In the genomic region with DNA sequence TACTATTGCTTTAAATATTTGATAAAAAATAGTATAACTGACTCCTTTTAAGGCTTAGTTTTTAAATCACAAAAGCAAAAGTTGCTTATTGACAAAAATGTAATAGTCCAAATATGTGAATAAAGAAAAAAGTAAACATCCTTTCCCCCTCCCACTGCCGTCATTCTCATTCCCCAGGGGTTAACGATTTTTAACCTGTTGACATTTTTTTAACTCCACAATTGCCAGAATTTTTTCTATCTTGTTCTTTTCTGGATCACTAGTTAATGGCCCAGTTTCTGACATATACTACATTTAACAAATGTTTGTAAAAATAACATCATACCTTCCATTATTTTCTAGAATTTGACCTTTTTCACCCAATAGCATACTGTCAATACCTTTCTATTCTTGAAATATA, we compare ENCODE assay signal across 22 cellular contexts.
DNase-seq lines count a peak whose midpoint lies in the region; ATAC-seq, FAIRE-seq and TF ChIP-seq lines count a peak whose summit lies in the region.
"Had no signal": no experiment of that assay in that cellular context is flagged by ENCODE, and none has a peak within 500 bp of the region (broad histone marks: within the 10 kb centered on the region; RNA-seq: fewer than 3 reads in every experiment).

No MANE protein-coding gene starts in this region.

- WGBS in small intestine, 3 donors: 26 to 33% (median 28%) methylated on average over 2 of the region's 2 CpGs

- POLR2A ChIA-PET in activated CD8-positive, alpha-beta T cell treated with anti-CD3 and anti-CD28 coated beads, Interleukin-2, amount 10 ng/mL, durations not matched to agents 7 days and 5 days (lab: Charles Lee): no interaction called here

- ATAC-seq in activated CD8-positive, alpha-beta T cell treated with anti-CD3 and anti-CD28 coated beads, Interleukin-2, amount 10 ng/mL, durations not matched to agents 7 days and 5 days: no peak

- H3K36me3 ChIP-seq in ACC112 (ENCODE audit: insufficient read depth, low read length) (no peaks in the 10 kb centered on the region), small intestine (ENCODE audit: control insufficient read depth in 2 of 2, insufficient read depth in 2 of 2, low read length in 2 of 2) (no peaks in the 10 kb centered on the region), WERI-Rb-1 (no peaks in the 10 kb centered on the region)
- H3K36me3 ChIP-seq: BE2C; BLaER1 treated with 17β-estradiol and CSF1 and Interleukin-3, amounts not matched to agents 10 nM and 100 nM; HAP-1 had no signal

- H3K36me3 Mint-ChIP-seq in activated CD8-positive, alpha-beta T cell treated with anti-CD3 and anti-CD28 coated beads, Interleukin-2, amount 10 ng/mL, durations not matched to agents 7 days and 5 days (ENCODE audit: low read depth): no peaks in the 10 kb centered on the region
- H3K36me3 Mint-ChIP-seq: CD14-positive monocyte had no signal

- H3K4me3 ChIP-seq in ACC112 (ENCODE audit: low read depth, low read length) (no peak overlapping the region), small intestine (ENCODE audit: low read depth in 1 of 2, low read length in 2 of 2) (no peak overlapping the region), WERI-Rb-1 (ENCODE audit: low read depth, low read length) (no peak overlapping the region)
- H3K4me3 ChIP-seq: BLaER1 treated with 17β-estradiol and CSF1 and Interleukin-3, amounts not matched to agents 10 nM and 100 nM; HAP-1 had no signal

- H3K27me3 ChIP-seq in ACC112 (ENCODE audit: insufficient read depth, low read length): no peaks in the 10 kb centered on the region
- H3K27me3 ChIP-seq in small intestine (ENCODE audit: control insufficient read depth in 2 of 2, insufficient read depth in 2 of 2, low read length in 2 of 2): no peaks in the 10 kb centered on the region
- no peaks in the 10 kb centered on the region for H3K27me3 ChIP-seq in WERI-Rb-1 (ENCODE audit: insufficient read depth, low read depth, severe bottlenecking)
- H3K27me3 ChIP-seq: BE2C; BLaER1 treated with 17β-estradiol and CSF1 and Interleukin-3, amounts not matched to agents 10 nM and 100 nM had no signal

- H3K27me3 Mint-ChIP-seq in activated CD8-positive, alpha-beta T cell treated with anti-CD3 and anti-CD28 coated beads, Interleukin-2, amount 10 ng/mL, durations not matched to agents 7 days and 5 days (ENCODE audit: low read depth): peaks cover 8% of the 10 kb centered on the region
- H3K27me3 Mint-ChIP-seq: CD4-positive, alpha-beta T cell had no signal

- no peak for TF ChIP-seq CTCF in WERI-Rb-1 (IDR thresholded peaks at IDR 0.05; ENCODE audit: low read depth, low read length)

- H3K4me3 Mint-ChIP-seq in activated CD8-positive, alpha-beta T cell treated with anti-CD3 and anti-CD28 coated beads, Interleukin-2, amount 10 ng/mL, durations not matched to agents 7 days and 5 days: no peak overlapping the region
- H3K4me3 Mint-ChIP-seq: CD14-positive monocyte; CD4-positive, alpha-beta T cell; CD8-positive, alpha-beta memory T cell had no signal

- H3K79me2 ChIP-seq in ACC112 (ENCODE audit: control insufficient read depth, insufficient read depth, low read length, unreplicated experiment): no peaks in the 10 kb centered on the region

- H3K9me3 ChIP-seq in small intestine (ENCODE audit: control insufficient read depth, low read depth): no peaks in the 10 kb centered on the region
- no peaks in the 10 kb centered on the region for H3K9me3 ChIP-seq in WERI-Rb-1 (ENCODE audit: severe bottlenecking)
- H3K9me3 ChIP-seq: BE2C, HAP-1 had no signal

- no peaks in the 10 kb centered on the region for H3K9me3 Mint-ChIP-seq in activated CD8-positive, alpha-beta T cell treated with anti-CD3 and anti-CD28 coated beads, Interleukin-2, amount 10 ng/mL, durations not matched to agents 7 days and 5 days (ENCODE audit: insufficient read depth)
- H3K9me3 Mint-ChIP-seq: CD14-positive monocyte; CD4-positive, alpha-beta T cell; CD8-positive, alpha-beta memory T cell had no signal

- FAIRE-seq in GM18507 (lab: Jason Lieb, UNC): peak; percentile 35
- FAIRE-seq in small intestine (lab: Jason Lieb, UNC): peak; percentile 39
- FAIRE-seq: D721Med, GM12891, H54 had no signal

- H3K27ac ChIP-seq in ACC112 (ENCODE audit: low read depth, low read length): no peak overlapping the region
- H3K27ac ChIP-seq in small intestine (ENCODE audit: low read depth in 1 of 2, low read length in 1 of 2): no peak overlapping the region
- H3K27ac ChIP-seq in WERI-Rb-1: no peak overlapping the region
- H3K27ac ChIP-seq: BLaER1 treated with 17β-estradiol and CSF1 and Interleukin-3, amounts not matched to agents 10 nM and 100 nM had no signal

- H3K27ac Mint-ChIP-seq in activated CD8-positive, alpha-beta T cell treated with anti-CD3 and anti-CD28 coated beads, Interleukin-2, amount 10 ng/mL, durations not matched to agents 7 days and 5 days: no peak overlapping the region
- H3K27ac Mint-ChIP-seq: CD14-positive monocyte; CD4-positive, alpha-beta T cell had no signal

- DNase-seq in GM18507 (ENCODE audit: extremely low spot score, insufficient read length, low read depth) (no peak), NCI-H69 (lab: John Stamatoyannopoulos, UW) (peak; percentile 36), small intestine (no peak), NAMALWA (ENCODE audit: low spot score) (no peak), WERI-Rb-1 (no peak)
- DNase-seq in activated CD8-positive, alpha-beta T cell treated with anti-CD3 and anti-CD28 coated beads, Interleukin-2, amount 10 ng/mL, durations not matched to agents 7 days and 5 days: no peak
- DNase-seq: ACHN; AML-193; BE2C; CD4-positive, alpha-beta T cell; CD8-positive, alpha-beta memory T cell; DMS 273 treated with DMSO at 0.1 percent for 48 hours; DMS79; GF-D8; GOT3 had no signal

- H2AFZ ChIP-seq in ACC112 (ENCODE audit: low read length, unreplicated experiment): peak overlapping the region; percentile 43

- H3K4me1 ChIP-seq in ACC112 (ENCODE audit: control insufficient read depth, insufficient read depth, low read length, unreplicated experiment): peaks cover 5% of the 10 kb centered on the region
- H3K4me1 ChIP-seq in small intestine (ENCODE audit: control insufficient read depth in 2 of 2, insufficient read depth in 1 of 2, low read depth in 1 of 2, low read length in 1 of 2): no peaks in the 10 kb centered on the region
- H3K4me1 ChIP-seq: BE2C; BLaER1 treated with 17β-estradiol and CSF1 and Interleukin-3, amounts not matched to agents 10 nM and 100 nM; HAP-1 had no signal

- CTCF ChIA-PET in activated CD8-positive, alpha-beta T cell treated with anti-CD3 and anti-CD28 coated beads, Interleukin-2, amount 10 ng/mL, durations not matched to agents 7 days and 5 days (lab: Charles Lee): no interaction called here

- no peaks in the 10 kb centered on the region for H3K4me1 Mint-ChIP-seq in activated CD8-positive, alpha-beta T cell treated with anti-CD3 and anti-CD28 coated beads, Interleukin-2, amount 10 ng/mL, durations not matched to agents 7 days and 5 days (ENCODE audit: low read depth)
- H3K4me1 Mint-ChIP-seq: CD14-positive monocyte; CD8-positive, alpha-beta memory T cell had no signal
